ENCODE assay signal across 13 cellular contexts in genomic region chr13:97273341-97273831, GRCh38. TPM values are rescaled to one million over a fixed set of nuclear protein-coding genes. Genes with fewer than 3 reads are reported as not detected.
DNase-seq lines count a peak whose midpoint lies in the region; ATAC-seq and TF ChIP-seq lines count a peak whose summit lies in the region.
"Had no signal": no experiment of that assay in that cellular context is flagged by ENCODE, and none has a peak within 500 bp of the region (broad histone marks: within the 10 kb centered on the region; RNA-seq: fewer than 3 reads in every experiment).

No MANE protein-coding gene starts in this region.

- ATAC-seq in RWPE2 (ENCODE audit: low read depth) (peak; percentile 78), gastroesophageal sphincter (no peak), GM21360 (IDR thresholded peaks at IDR 0.05; ENCODE audit: unreplicated experiment) (no peak), GM18873 (IDR thresholded peaks at IDR 0.05; ENCODE audit: low FRiP score, unreplicated experiment) (no peak)

- peaks cover 65% of the 10 kb centered on the region for H3K4me1 ChIP-seq in RWPE2 (ENCODE audit: insufficient read depth, poor library complexity, severe bottlenecking)
- peaks cover 28 to 97% (median 39%) of the 10 kb centered on the region in 3 donors for H3K4me1 ChIP-seq in gastroesophageal sphincter
- peaks cover 33 to 83% (median 62%) of the 10 kb centered on the region in 4 donors for H3K4me1 ChIP-seq in stomach

- no peak for TF ChIP-seq EP300 in gastroesophageal sphincter (IDR thresholded peaks at IDR 0.05)
- no peak for TF ChIP-seq EP300 in stomach (IDR thresholded peaks at IDR 0.05)

- H3K4me3 Mint-ChIP-seq in HFFc6 = peak overlapping the region; percentile 72

- H3K27me3 Mint-ChIP-seq in HFFc6 (ENCODE audit: insufficient read depth) = peaks cover 4% of the 10 kb centered on the region

- H3K4me1 Mint-ChIP-seq in HFFc6 (ENCODE audit: low read depth) = peaks cover 87% of the 10 kb centered on the region

- no peaks in the 10 kb centered on the region for H3K9me3 Mint-ChIP-seq in HFFc6

- peak; percentile 32 for DNase-seq in HFFc6
- DNase-seq in RWPE2 (ENCODE audit: low spot score) = peak; percentile 74
- DNase-seq in stomach = no peak
- DNase-seq in NCI-H2227 treated with DMSO at 0.1 percent for 48 hours (lab: John Stamatoyannopoulos, UW) = no peak
- no peak for DNase-seq in germinal center (ENCODE audit: low spot score)
- DNase-seq: activated T-cell treated with anti-CD3 and anti-CD28 coated beads for 4 hours, NCI-H1436 treated with DMSO at 0.1 percent for 48 hours, NCI-H774 had no signal

- intact Hi-C loops in stomach (cut with DNase I; ENCODE audit: low total_unique reads) = no loop called here

- peak overlapping the region; percentile 78 for H3K27ac Mint-ChIP-seq in HFFc6

- no peaks in the 10 kb centered on the region for H3K9me3 ChIP-seq in RWPE2 (ENCODE audit: severe bottlenecking)
- H3K9me3 ChIP-seq in gastroesophageal sphincter = no peaks in the 10 kb centered on the region
- no peaks in the 10 kb centered on the region for H3K9me3 ChIP-seq in stomach
- H3K9me3 ChIP-seq: heart left ventricle, neutrophil had no signal

- H3K4me3 ChIP-seq in RWPE2 (ENCODE audit: severe bottlenecking) (no peak overlapping the region), gastroesophageal sphincter (no peak overlapping the region), stomach (no peak overlapping the region)
- H3K4me3 ChIP-seq: heart left ventricle had no signal

- H3K36me3 Mint-ChIP-seq in HFFc6 (ENCODE audit: low read depth) = peaks cover 41% of the 10 kb centered on the region

- H3K27me3 ChIP-seq in RWPE2 (ENCODE audit: insufficient read depth, poor library complexity, severe bottlenecking) = no peaks in the 10 kb centered on the region
- no peaks in the 10 kb centered on the region for H3K27me3 ChIP-seq in gastroesophageal sphincter
- no peaks in the 10 kb centered on the region for H3K27me3 ChIP-seq in stomach
- H3K27me3 ChIP-seq: heart left ventricle, neutrophil had no signal

- TF ChIP-seq CTCF in HFFc6 (IDR thresholded peaks at IDR 0.05) = no peak
- peak; percentile 23 for TF ChIP-seq CTCF in RWPE2 (IDR thresholded peaks at IDR 0.05; ENCODE audit: poor library complexity, severe bottlenecking)
- TF ChIP-seq CTCF in gastroesophageal sphincter (IDR thresholded peaks at IDR 0.05) = no peak
- no peak for TF ChIP-seq CTCF in stomach (IDR thresholded peaks at IDR 0.05)

- TF ChIP-seq POLR2A in gastroesophageal sphincter (IDR thresholded peaks at IDR 0.05) (no peak), stomach (IDR thresholded peaks at IDR 0.05) (no peak)

- H3K36me3 ChIP-seq in RWPE2 (ENCODE audit: low read depth) = peaks cover 18% of the 10 kb centered on the region
- H3K36me3 ChIP-seq in gastroesophageal sphincter = peaks cover 0 to 9% of the 10 kb centered on the region in 2 donors
- H3K36me3 ChIP-seq in stomach = peaks cover 5 to 18% (median 10%) of the 10 kb centered on the region in 4 donors
- H3K36me3 ChIP-seq: neutrophil had no signal

- WGBS in gastroesophageal sphincter (ENCODE audit: low coverage in 1 of 2), 2 donors = 23 to 51% methylated on average over 3 to 5 of the region's 5 CpGs
- WGBS in stomach, 5 donors = 68 to 84% (median 70%) methylated on average over 5 of the region's 5 CpGs

- H3K27ac ChIP-seq in RWPE2 (ENCODE audit: poor library complexity, severe bottlenecking) (peak overlapping the region; percentile 100), gastroesophageal sphincter (peak overlapping the region in 3 of 4 donors; percentile 70 to 80 (median 76)), stomach (peak overlapping the region in 4 of 5 donors; percentile 21 to 75 (median 68))
- H3K27ac ChIP-seq: neutrophil had no signal

RNA-seq across cellular contexts. Expression of gene MBNL2, which starts 51.3 kb away (rescaled TPM):
- total RNA-seq in HFFc6 (2021; fragmentation: NEBNext Ultra II Directional; extraction: Animal tissue kit (Norgen Biotek cat#: 25700)) = 100 to 1,000 TPM in 3 of 6 experiments, 10 to 100 TPM in 3; 78.5 to 138 (median 99.8) TPM
- total RNA-seq in gastroesophageal sphincter (100 to 1,000 TPM; 113 to 129 (median 118) TPM), stomach (10 to 100 TPM; 23.9 to 74.5 (median 50.0) TPM)
- 10 to 100 TPM in 2 of 3 donors, 1 to 10 TPM in 1; 8.3 to 17.6 (median 15.9) TPM for polyA plus RNA-seq in stomach

Comparison
In these comparisons a context has a peak if more than half of its experiments do, and no peak if none do; other contexts are left out.
1. DNase-seq: peak in HFFc6 (single experiment) and RWPE2 (single experiment); none in stomach (single experiment), NCI-H2227 treated with DMSO at 0.1 percent for 48 hours (single experiment) and germinal center (single experiment).
2. Peak in every context shown above with its lines, with median percentiles within 50 percentile points of each other: H3K27ac ChIP-seq.